1 cellular context compared by ENCODE assay signal in genomic region chr17:48610282-48611211, GRCh38.
TF ChIP-seq lines count a peak whose summit lies in the region.

HOXB7 (minus strand) TSS chr17:48611017; CDS start chr17:48610918, 99 bp downstream.

TF ChIP-seq in HepG2, 621 proteins besides CTCF, POLR2A, EP300 and RAD21 (continued from another document):
- peak; percentile 45; the same call in 1 of the 2 replicates for TF ChIP-seq UBTF (CRISPR knock-in tag; IDR thresholded peaks at IDR 0.05)
- peak; percentile 52 for TF ChIP-seq AGO1 (IDR thresholded peaks at IDR 0.05; ENCODE audit: low read depth, low read length, poor library complexity, severe bottlenecking)
- peak; percentile 99 for TF ChIP-seq MTF2 (CRISPR knock-in tag; IDR thresholded peaks at IDR 0.05; ENCODE audit: borderline replicate concordance)
- 0 out of 2 replicates have a peak, but pooled peaks have one; percentile 34 for TF ChIP-seq GZF1 (CRISPR knock-in tag; IDR thresholded peaks at IDR 0.05)
- no peak for TF ChIP-seq CENPBD1 (CRISPR knock-in tag; IDR thresholded peaks at IDR 0.05; ENCODE audit: borderline replicate concordance, low read depth)
- TF ChIP-seq GABPB1 (CRISPR knock-in tag; IDR thresholded peaks at IDR 0.05) = peak; percentile 68
- TF ChIP-seq ZNF605 (CRISPR knock-in tag; IDR thresholded peaks at IDR 0.05) = 0 out of 2 replicates have a peak, but pooled peaks have one; percentile 28
- peak; percentile 85 for TF ChIP-seq ZNF263 (CRISPR knock-in tag; IDR thresholded peaks at IDR 0.05)
- peak; percentile 47; the same call in 1 of the 2 replicates for TF ChIP-seq ZNF687 (CRISPR knock-in tag; IDR thresholded peaks at IDR 0.05)
- peak; percentile 63 for TF ChIP-seq ZNF777 (CRISPR knock-in tag; IDR thresholded peaks at IDR 0.05)
- peak; percentile 76 for TF ChIP-seq ZNF800 (CRISPR knock-in tag; IDR thresholded peaks at IDR 0.05)
- TF ChIP-seq, protein P1, sequence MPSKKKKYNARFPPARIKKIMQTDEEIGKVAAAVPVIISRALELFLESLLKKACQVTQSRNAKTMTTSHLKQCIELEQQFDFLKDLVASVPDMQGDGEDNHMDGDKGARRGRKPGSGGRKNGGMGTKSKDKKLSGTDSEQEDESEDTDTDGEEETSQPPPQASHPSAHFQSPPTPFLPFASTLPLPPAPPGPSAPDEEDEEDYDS (CRISPR knock-in tag; IDR thresholded peaks at IDR 0.05) = no peak
- TF ChIP-seq ZBTB37 (CRISPR knock-in tag; IDR thresholded peaks at IDR 0.05) = peak; percentile 75; the same call in 1 of the 2 replicates
- no peak for TF ChIP-seq ZNF441 (CRISPR knock-in tag; IDR thresholded peaks at IDR 0.05; ENCODE audit: borderline replicate concordance)
- TF ChIP-seq ZNF501 (CRISPR knock-in tag; IDR thresholded peaks at IDR 0.05) = 0 out of 2 replicates have a peak, but pooled peaks have one; percentile 18
- peak; percentile 15; the same call in 1 of the 2 replicates for TF ChIP-seq MYC (CRISPR knock-in tag; IDR thresholded peaks at IDR 0.05; ENCODE audit: borderline replicate concordance)
- 0 out of 2 replicates have a peak, but pooled peaks have one; percentile 24 for TF ChIP-seq ZNF350 (CRISPR knock-in tag; IDR thresholded peaks at IDR 0.05; ENCODE audit: borderline replicate concordance, low read depth)
- TF ChIP-seq ZNF367 (CRISPR knock-in tag; IDR thresholded peaks at IDR 0.05; ENCODE audit: borderline replicate concordance) = no peak
- 0 out of 2 replicates have a peak, but pooled peaks have one; percentile 25 for TF ChIP-seq ZFY (CRISPR knock-in tag; IDR thresholded peaks at IDR 0.05)
- peak; percentile 33; the same call in 1 of the 2 replicates for TF ChIP-seq ZNF768 (CRISPR knock-in tag; IDR thresholded peaks at IDR 0.05)
- TF ChIP-seq, protein P2, sequence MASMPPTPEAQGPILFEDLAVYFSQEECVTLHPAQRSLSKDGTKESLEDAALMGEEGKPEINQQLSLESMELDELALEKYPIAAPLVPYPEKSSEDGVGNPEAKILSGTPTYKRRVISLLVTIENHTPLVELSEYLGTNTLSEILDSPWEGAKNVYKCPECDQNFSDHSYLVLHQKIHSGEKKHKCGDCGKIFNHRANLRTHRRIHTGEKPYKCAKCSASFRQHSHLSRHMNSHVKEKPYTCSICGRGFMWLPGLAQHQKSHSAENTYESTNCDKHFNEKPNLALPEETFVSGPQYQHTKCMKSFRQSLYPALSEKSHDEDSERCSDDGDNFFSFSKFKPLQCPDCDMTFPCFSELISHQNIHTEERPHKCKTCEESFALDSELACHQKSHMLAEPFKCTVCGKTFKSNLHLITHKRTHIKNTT (CRISPR knock-in tag; IDR thresholded peaks at IDR 0.05) = no peak
- no peak for TF ChIP-seq FOXC1 (CRISPR knock-in tag; IDR thresholded peaks at IDR 0.05; ENCODE audit: borderline replicate concordance)
- no peak for TF ChIP-seq MIER3 (CRISPR knock-in tag; IDR thresholded peaks at IDR 0.05; ENCODE audit: borderline replicate concordance)
- no peak for TF ChIP-seq KLF9 (CRISPR knock-in tag; IDR thresholded peaks at IDR 0.05; ENCODE audit: low read depth)
- TF ChIP-seq, protein P3, sequence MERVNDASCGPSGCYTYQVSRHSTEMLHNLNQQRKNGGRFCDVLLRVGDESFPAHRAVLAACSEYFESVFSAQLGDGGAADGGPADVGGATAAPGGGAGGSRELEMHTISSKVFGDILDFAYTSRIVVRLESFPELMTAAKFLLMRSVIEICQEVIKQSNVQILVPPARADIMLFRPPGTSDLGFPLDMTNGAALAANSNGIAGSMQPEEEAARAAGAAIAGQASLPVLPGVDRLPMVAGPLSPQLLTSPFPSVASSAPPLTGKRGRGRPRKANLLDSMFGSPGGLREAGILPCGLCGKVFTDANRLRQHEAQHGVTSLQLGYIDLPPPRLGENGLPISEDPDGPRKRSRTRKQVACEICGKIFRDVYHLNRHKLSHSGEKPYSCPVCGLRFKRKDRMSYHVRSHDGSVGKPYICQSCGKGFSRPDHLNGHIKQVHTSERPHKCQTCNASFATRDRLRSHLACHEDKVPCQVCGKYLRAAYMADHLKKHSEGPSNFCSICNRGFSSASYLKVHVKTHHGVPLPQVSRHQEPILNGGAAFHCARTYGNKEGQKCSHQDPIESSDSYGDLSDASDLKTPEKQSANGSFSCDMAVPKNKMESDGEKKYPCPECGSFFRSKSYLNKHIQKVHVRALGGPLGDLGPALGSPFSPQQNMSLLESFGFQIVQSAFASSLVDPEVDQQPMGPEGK (CRISPR knock-in tag; IDR thresholded peaks at IDR 0.05) = peak; percentile 42
- TF ChIP-seq EZH2 (conservative IDR thresholded peaks at IDR 0.05; ENCODE audit: low read depth, low read length) = peak; percentile 99
- peak; percentile 57; the same call in 1 of the 2 replicates for TF ChIP-seq NFYC (CRISPR knock-in tag; IDR thresholded peaks at IDR 0.05)
- TF ChIP-seq SNAI1 (CRISPR knock-in tag; IDR thresholded peaks at IDR 0.05; ENCODE audit: borderline replicate concordance) = 0 out of 2 replicates have a peak, but pooled peaks have one; percentile 19
- TF ChIP-seq, protein P4, sequence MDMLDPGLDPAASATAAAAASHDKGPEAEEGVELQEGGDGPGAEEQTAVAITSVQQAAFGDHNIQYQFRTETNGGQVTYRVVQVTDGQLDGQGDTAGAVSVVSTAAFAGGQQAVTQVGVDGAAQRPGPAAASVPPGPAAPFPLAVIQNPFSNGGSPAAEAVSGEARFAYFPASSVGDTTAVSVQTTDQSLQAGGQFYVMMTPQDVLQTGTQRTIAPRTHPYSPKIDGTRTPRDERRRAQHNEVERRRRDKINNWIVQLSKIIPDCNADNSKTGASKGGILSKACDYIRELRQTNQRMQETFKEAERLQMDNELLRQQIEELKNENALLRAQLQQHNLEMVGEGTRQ (IDR thresholded peaks at IDR 0.05; ENCODE audit: low read depth, low read length) = peak; percentile 90
- TF ChIP-seq, protein P4 (CRISPR knock-in tag; IDR thresholded peaks at IDR 0.05; ENCODE audit: borderline replicate concordance) = peak; percentile 78; the same call in 1 of the 2 replicates
- 0 out of 2 replicates have a peak, but pooled peaks have one; percentile 42 for TF ChIP-seq NFYB (CRISPR knock-in tag; IDR thresholded peaks at IDR 0.05)
- TF ChIP-seq ZNF574 (CRISPR knock-in tag; IDR thresholded peaks at IDR 0.05) = 0 out of 2 replicates have a peak, but pooled peaks have one; percentile 17
- TF ChIP-seq POGK (CRISPR knock-in tag; conservative IDR thresholded peaks at IDR 0.05) = 0 out of 2 replicates have a peak, but pooled peaks have one; percentile 19
- TF ChIP-seq ZFX (CRISPR knock-in tag; IDR thresholded peaks at IDR 0.05; ENCODE audit: low read depth) = peak; percentile 40; the same call in 1 of the 2 replicates
TF ChIP-seq in HepG2: peak in this region for 31.
